ENCODE assay signal across 8 cellular contexts in the genomic region with DNA sequence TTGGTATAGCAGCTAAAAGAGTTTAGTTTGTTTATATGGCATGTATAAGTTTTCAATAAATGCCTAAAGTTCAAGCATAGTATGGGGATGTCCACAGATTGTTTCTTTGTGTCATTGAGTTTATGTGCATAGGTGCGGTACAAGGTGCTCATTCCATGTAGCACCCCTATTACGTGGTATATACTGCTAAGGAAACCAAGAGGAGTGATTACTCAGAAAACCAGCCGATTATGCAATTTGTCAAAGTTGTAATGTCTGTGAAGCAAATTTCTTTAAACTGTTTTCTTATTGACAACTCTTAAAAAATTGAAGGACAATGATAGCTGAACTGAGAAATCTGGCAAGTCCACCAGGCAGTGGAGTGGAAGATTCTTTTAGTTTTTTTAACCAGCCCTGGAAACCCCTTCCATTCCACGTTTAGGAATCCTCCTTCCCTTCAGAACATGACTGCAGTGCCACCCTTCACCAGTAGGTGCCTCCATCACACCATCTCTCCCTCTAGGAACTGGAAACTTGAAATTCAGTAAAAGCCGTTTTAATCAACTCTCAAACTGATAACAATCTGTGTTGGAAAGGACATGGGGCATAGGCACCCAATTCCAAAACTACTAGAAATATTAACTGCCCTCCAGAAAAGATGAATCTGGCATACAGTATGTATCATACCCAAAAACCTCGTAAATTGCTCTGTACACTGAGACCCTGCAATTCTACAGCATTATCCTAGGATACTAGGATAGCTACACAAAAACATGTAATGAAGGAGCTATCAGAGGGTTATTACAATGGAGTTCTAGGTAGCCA. TPM values are rescaled to one million over a fixed set of nuclear protein-coding genes. Genes with fewer than 3 reads are reported as not detected.
DNase-seq lines count a peak whose midpoint lies in the region; ATAC-seq and TF ChIP-seq lines count a peak whose summit lies in the region.

No MANE protein-coding gene starts in this region.

- H3K4ac ChIP-seq in trophoblast cell (ENCODE audit: low read depth, low read length), result no peak overlapping the region

- H3K27me3 ChIP-seq in trophoblast cell (ENCODE audit: insufficient read depth, low read length) (no peaks in the 10 kb centered on the region), upper lobe of left lung (no peaks in the 10 kb centered on the region)

- H4K12ac ChIP-seq in trophoblast cell (ENCODE audit: low read depth, low read length), result no peak overlapping the region

- no peak overlapping the region for H4K91ac ChIP-seq in trophoblast cell (ENCODE audit: low read depth, low read length)

- ATAC-seq in upper lobe of left lung (ENCODE audit: low FRiP score in 2 of 2), result peak; percentile 73 to 75

- H3K4me1 ChIP-seq in trophoblast cell (ENCODE audit: control insufficient read depth in 1 of 2, insufficient read depth in 2 of 2, low read length in 2 of 2) (peaks cover 0 to 5% of the 10 kb centered on the region in 2 experiments), upper lobe of left lung (peaks cover 38 to 54% (median 48%) of the 10 kb centered on the region in 4 donors)

- no peak overlapping the region for H2BK5ac ChIP-seq in trophoblast cell (ENCODE audit: low read depth, low read length, poor library complexity)

- no peak overlapping the region for H3K4me2 ChIP-seq in trophoblast cell (ENCODE audit: low read length)

- TF ChIP-seq EP300 in upper lobe of left lung (IDR thresholded peaks at IDR 0.05), result no peak

- no peaks in the 10 kb centered on the region for H3K79me1 ChIP-seq in trophoblast cell (ENCODE audit: low read length)

- H3K79me2 ChIP-seq in trophoblast cell (ENCODE audit: control insufficient read depth, insufficient read depth, low read length, poor library complexity), result no peaks in the 10 kb centered on the region

- no peak overlapping the region for H4K8ac ChIP-seq in trophoblast cell (ENCODE audit: low read depth, low read length)

- no peak overlapping the region for H3K4me3 ChIP-seq in Jurkat, Clone E6-1 (ENCODE audit: low read length)
- H3K4me3 ChIP-seq in SK-N-MC, result no peak overlapping the region
- no peak overlapping the region for H3K4me3 ChIP-seq in trophoblast cell (ENCODE audit: low read depth, low read length)
- H3K4me3 ChIP-seq in upper lobe of left lung, result no peak overlapping the region

- TF ChIP-seq POLR2A in upper lobe of left lung (IDR thresholded peaks at IDR 0.05), result no peak

- peak; percentile 85 to 99 (median 92) for TF ChIP-seq CTCF in upper lobe of left lung (IDR thresholded peaks at IDR 0.05)

- no peak overlapping the region for H3K18ac ChIP-seq in trophoblast cell (ENCODE audit: low read length)

- H3K9me3 ChIP-seq in SK-N-MC (ENCODE audit: low read depth, low read length) (no peaks in the 10 kb centered on the region), trophoblast cell (ENCODE audit: insufficient read depth, low read depth, low read length) (no peaks in the 10 kb centered on the region), upper lobe of left lung (no peaks in the 10 kb centered on the region)

- no peak overlapping the region for H2AK5ac ChIP-seq in trophoblast cell (ENCODE audit: low read length)

- H3K36me3 ChIP-seq in SK-N-MC (ENCODE audit: insufficient read depth, low read length) (no peaks in the 10 kb centered on the region), trophoblast cell (ENCODE audit: control insufficient read depth in 1 of 2, insufficient read depth in 2 of 2, low read length in 2 of 2) (peaks cover 0 to 2% of the 10 kb centered on the region in 2 experiments), upper lobe of left lung (no peaks in the 10 kb centered on the region)

- WGBS in trophoblast cell (ENCODE audit: extremely low coverage, insufficient coverage, insufficient read length), result no CpG with 5 or more reads among the region's 6 CpGs
- 23 to 29% methylated on average over 6 of the region's 6 CpGs for WGBS in upper lobe of left lung, 2 donors

- DNase-seq in DMS 273 treated with DMSO at 0.1 percent for 48 hours (lab: John Stamatoyannopoulos, UW), result peak; percentile 21
- DNase-seq in Jurkat, Clone E6-1 (ENCODE audit: low read depth, low spot score), result peak; percentile 45
- DNase-seq in SK-N-MC (ENCODE audit: low read depth, low spot score), result peak; percentile 10
- peak; percentile 39 for DNase-seq in activated gamma-delta T cell treated with anti-CD3 and anti-CD28 coated beads, Interleukin-2, amount 50 U/mL, for 16 hours (ENCODE audit: low read depth)
- DNase-seq in germinal center (ENCODE audit: low spot score), result peak; percentile 47
- peak; percentile 29 to 76 for DNase-seq in trophoblast cell
- peak in 1 of 2 donors; percentile 55 for DNase-seq in upper lobe of left lung
- no peak for DNase-seq in 8988T

- no peak overlapping the region for H2BK120ac ChIP-seq in trophoblast cell (ENCODE audit: insufficient read depth, low read length, poor library complexity)

- no peak overlapping the region for H3K23ac ChIP-seq in trophoblast cell (ENCODE audit: low read length)

- no peak overlapping the region for H2BK12ac ChIP-seq in trophoblast cell (ENCODE audit: low read length)

- H3K9ac ChIP-seq in SK-N-MC (ENCODE audit: insufficient read length), result no peak overlapping the region
- no peak overlapping the region for H3K9ac ChIP-seq in trophoblast cell (ENCODE audit: low read length)

- H3K14ac ChIP-seq in trophoblast cell (ENCODE audit: low read length), result no peak overlapping the region

- H2AFZ ChIP-seq in trophoblast cell (ENCODE audit: insufficient read depth, low read length, poor library complexity), result no peak overlapping the region

- H3K27ac ChIP-seq in SK-N-MC, result no peak overlapping the region
- H3K27ac ChIP-seq in trophoblast cell (ENCODE audit: low read depth, low read length), result no peak overlapping the region
- peak overlapping the region; percentile 58 to 88 (median 68) for H3K27ac ChIP-seq in upper lobe of left lung

RNA-seq across cellular contexts. Expression of a gene that starts 43.5 kb away (rescaled TPM):
- polyA plus RNA-seq in Jurkat, Clone E6-1 (2012; ENCODE audit: insufficient read depth, insufficient read length), result not detected
- polyA plus RNA-seq in trophoblast cell (2013), result 2.0 and 2.6 TPM in 2 replicates
- 10 to 100 TPM in 1 of 6 donors, 1 to 10 TPM in 5; 2.1 to 12.7 (median 3.0) TPM for total RNA-seq in upper lobe of left lung

RNA-seq across cellular contexts. Expression of a gene that starts 43.5 kb away (rescaled TPM):
- not detected for polyA plus RNA-seq in Jurkat, Clone E6-1 (2012; ENCODE audit: insufficient read depth, insufficient read length)
- polyA plus RNA-seq in trophoblast cell (2013), result 8.9 and 11.0 TPM in 2 replicates
- total RNA-seq in upper lobe of left lung, result 10 to 100 TPM in 4 of 6 donors, 1 to 10 TPM in 2; 7.3 to 13.8 (median 11.6) TPM

RNA-seq across cellular contexts. Expression of a gene that starts 50.4 kb away (rescaled TPM):
- polyA plus RNA-seq in Jurkat, Clone E6-1 (2012; ENCODE audit: insufficient read depth, insufficient read length), result 2.1 TPM
- 7.3 and 7.9 TPM in 2 replicates for polyA plus RNA-seq in trophoblast cell (2013)
- total RNA-seq in upper lobe of left lung, result 10 to 100 TPM in 5 of 6 donors, 1 to 10 TPM in 1; 7.2 to 33.0 (median 19.3) TPM

RNA-seq across cellular contexts. Expression of a gene that starts 50.8 kb away (rescaled TPM):
- polyA plus RNA-seq in Jurkat, Clone E6-1 (2012; ENCODE audit: insufficient read depth, insufficient read length), result 29.9 TPM
- polyA plus RNA-seq in trophoblast cell (2013), result 14.8 and 16.5 TPM in 2 replicates
- total RNA-seq in upper lobe of left lung, result 10 to 100 TPM in 5 of 6 donors, 1 to 10 TPM in 1; 6.8 to 34.4 (median 22.3) TPM

Comparison
In these comparisons a context has a peak if more than half of its experiments do, and no peak if none do; other contexts are left out.
1. H3K27ac ChIP-seq: peak in upper lobe of left lung (4 of 4); none in SK-N-MC (single experiment) and trophoblast cell (single experiment).